In the genomic region with DNA sequence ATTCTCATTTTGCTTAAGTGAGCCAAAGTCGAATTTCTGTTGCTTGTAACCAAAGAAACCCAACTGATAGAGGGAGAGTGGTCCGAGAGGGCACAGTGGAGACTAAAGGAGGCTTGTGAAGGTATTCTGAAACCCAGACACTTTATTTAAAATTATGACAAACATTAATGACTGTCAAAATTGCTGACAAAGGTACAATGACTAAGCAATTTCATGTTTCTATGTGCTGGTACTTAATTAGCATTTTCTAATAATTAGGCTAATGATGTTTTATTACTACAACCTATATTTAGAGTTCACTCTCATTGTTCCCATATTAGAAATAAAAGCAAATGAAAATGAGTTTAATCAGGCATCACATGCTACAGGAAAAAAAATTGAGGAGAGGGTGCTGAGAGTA, we compare ENCODE assay signal across 2 cellular contexts.
TF ChIP-seq lines count a peak whose summit lies in the region.

No MANE protein-coding gene starts in this region.

TF ChIP-seq in HepG2, 621 proteins besides CTCF, POLR2A, EP300 and RAD21:
- TF ChIP-seq MAFK (conservative IDR thresholded peaks at IDR 0.05 in 1 of 2, IDR thresholded peaks at IDR 0.05 in 1 of 2; ENCODE audit: low read length in 2 of 2), result peak; percentile 77 to 89
- peak; percentile 80 for TF ChIP-seq NFE2L2 (IDR thresholded peaks at IDR 0.05; ENCODE audit: low read length)
- TF ChIP-seq MAFF (IDR thresholded peaks at IDR 0.05; ENCODE audit: low read depth, low read length), result peak; percentile 84
- no peak for TF ChIP-seq SNAPC5 (CRISPR knock-in tag; IDR thresholded peaks at IDR 0.05; ENCODE audit: borderline replicate concordance)

TF ChIP-seq in IMR-90, 13 proteins besides CTCF, POLR2A, EP300 and RAD21:
- peak; percentile 91 for TF ChIP-seq NFE2L2 (IDR thresholded peaks at IDR 0.05; ENCODE audit: low read depth, low read length)
- no peak for TF ChIP-seq CEBPB (IDR thresholded peaks at IDR 0.05; ENCODE audit: low read depth, low read length)
- peak; percentile 81 for TF ChIP-seq MAFK (IDR thresholded peaks at IDR 0.05; ENCODE audit: low read depth, low read length)
